23 cellular contexts compared by ENCODE assay signal in the genomic region with DNA sequence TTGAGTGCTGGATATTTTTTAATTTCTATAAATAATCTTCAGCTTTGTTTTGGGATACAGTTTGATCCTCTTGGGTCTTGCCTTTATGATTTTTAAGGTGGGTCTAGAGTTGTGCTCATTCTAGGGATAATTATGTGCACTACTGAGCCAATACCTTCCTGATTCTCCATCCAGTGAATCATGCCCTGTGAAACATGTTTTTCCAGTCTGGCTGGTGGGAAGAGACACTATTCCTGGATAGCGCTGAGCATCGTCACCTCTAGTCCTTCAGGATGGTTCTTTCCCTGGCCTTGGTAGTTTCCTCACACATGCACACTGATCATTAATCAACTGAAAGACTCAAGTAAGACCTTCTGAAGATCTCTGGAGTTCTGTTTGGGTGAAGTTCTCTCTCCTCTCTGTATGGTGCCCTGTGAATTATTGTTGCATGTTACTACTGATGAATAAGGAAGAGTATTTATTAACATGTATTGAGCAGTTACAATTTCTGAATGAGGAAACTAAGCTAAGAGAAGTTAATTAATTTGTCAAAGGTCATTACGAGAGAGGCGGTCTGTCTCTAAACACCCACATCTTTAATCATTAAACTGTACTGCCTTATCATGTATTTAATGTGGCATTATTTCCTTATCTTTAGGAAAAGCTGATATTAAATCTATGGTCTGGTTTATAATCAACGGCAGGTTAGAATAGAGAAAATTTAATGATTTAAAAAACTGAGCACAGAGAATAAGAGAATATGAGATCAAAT. TPM values are rescaled to one million over a fixed set of nuclear protein-coding genes. Genes with fewer than 3 reads are reported as not detected.
DNase-seq lines count a peak whose midpoint lies in the region; ATAC-seq, FAIRE-seq and TF ChIP-seq lines count a peak whose summit lies in the region.
"Had no signal": no experiment of that assay in that cellular context is flagged by ENCODE, and none has a peak within 500 bp of the region (broad histone marks: within the 10 kb centered on the region; RNA-seq: fewer than 3 reads in every experiment).

No MANE protein-coding gene starts in this region.

- H3K79me1 ChIP-seq in H1 (ENCODE audit: low read depth, low read length) = no peaks in the 10 kb centered on the region

- WGBS in H1 (ENCODE audit: extremely low coverage in 1 of 2, insufficient coverage in 1 of 2, insufficient read length in 1 of 2, insufficient replicate concordance in 2 of 2, low coverage in 1 of 2, low lambda C conversion rate in 2 of 2, missing lambda C conversion rate in 1 of 2), 2 experiments = 97% methylated on average over 5 of the region's 5 CpGs; no CpG with 5 or more reads in 1 of the 2 experiments
- 17 to 32% methylated on average over 5 of the region's 5 CpGs for WGBS in pancreas, 2 donors

- no peak overlapping the region for H3K4ac ChIP-seq in H1 (replicated peaks; ENCODE audit: insufficient read length, low read depth, low read length)

- peak; percentile 40 to 93 (median 78) for ATAC-seq in pancreas
- no peak for ATAC-seq in HG02884 (IDR thresholded peaks at IDR 0.05; ENCODE audit: unreplicated experiment)
- ATAC-seq: activated naive CD4-positive, alpha-beta T cell treated with anti-CD3 and anti-CD28 coated beads, Interleukin-2, amount 50 U/mL, for 72 hours; natural killer cell; stimulated activated naive CD8-positive, alpha-beta T cell treated with anti-CD3 and anti-CD28 coated beads, Interleukin-15, amount 100 ng/mL, for 72 hours had no signal

- no peak overlapping the region for H3K56ac ChIP-seq in H1 (replicated peaks; ENCODE audit: insufficient read length, low read depth, low read length)

- no peak overlapping the region for H3K18ac ChIP-seq in H1 (ENCODE audit: extremely low read depth, low read length)

- no peak overlapping the region for H3K23ac ChIP-seq in H1 (ENCODE audit: insufficient read length)

- peak overlapping the region; percentile 77 for H3K14ac ChIP-seq in H1 (ENCODE audit: insufficient read length)

- H3K4me1 ChIP-seq in H1 (replicated peaks in 1 of 4; ENCODE audit: control insufficient read depth in 3 of 4, insufficient read depth in 4 of 4, low read length in 3 of 4) (no peaks in the 10 kb centered on the region), pancreas (peaks cover 0 to 7% (median 0%) of the 10 kb centered on the region in 3 donors)
- H3K4me1 ChIP-seq: parathyroid adenoma had no signal

- no peak overlapping the region for H2BK120ac ChIP-seq in H1 (replicated peaks; ENCODE audit: low read depth, low read length)

- H3K4me3 ChIP-seq in H1 (ENCODE audit: extremely low read depth in 1 of 4, insufficient read depth in 2 of 4, low read depth in 3 of 4, low read length in 4 of 4) = no peak overlapping the region
- no peak overlapping the region for H3K4me3 ChIP-seq in pancreas
- H3K4me3 ChIP-seq: vagina had no signal

- H3K9me3 ChIP-seq in H1 (ENCODE audit: insufficient read depth in 2 of 2, low read depth in 1 of 2, low read length in 1 of 2) = no peaks in the 10 kb centered on the region
- no peaks in the 10 kb centered on the region for H3K9me3 ChIP-seq in pancreas
- H3K9me3 ChIP-seq: vagina had no signal

- POLR2A ChIA-PET in H1 (lab: Charles Lee; ENCODE audit: partially characterized antibody) = no interaction called here

- intact Hi-C loops in pancreas (cut with DNase I) = no loop called here

- no peak overlapping the region for H3K9ac ChIP-seq in H1 (replicated peaks in 1 of 4; ENCODE audit: extremely low read depth in 1 of 4, low read depth in 3 of 4, low read length in 3 of 4)
- H3K9ac ChIP-seq: parathyroid adenoma had no signal

- DNase-seq in DMS53 (lab: John Stamatoyannopoulos, UW) = peak; percentile 98
- DNase-seq in LoVo (ENCODE audit: low spot score) = peak; percentile 28
- no peak for DNase-seq in H1 (ENCODE audit: low read depth in 1 of 2, low spot score in 2 of 2)
- peak in 1 of 6 donors; percentile 36 for DNase-seq in pancreas
- no peak for DNase-seq in T1000 (lab: John Stamatoyannopoulos, UW)
- no peak for DNase-seq in activated CD8-positive, alpha-beta memory T cell treated with anti-CD3 and anti-CD28 coated beads, Interleukin-2, amount 50 U/mL, for 4 hours
- no peak for DNase-seq in KG1 (lab: John Stamatoyannopoulos, UW)
- DNase-seq: hypothalamus; kidney; mesenchymal stem cell; natural killer cell; NCI-H1436 treated with DMSO at 0.1 percent for 48 hours; NCI-H226; NK-92 treated with Interleukin-12 subunit alpha and Interleukin-12 subunit beta, amount 100 ng/mL, for 24 hours; RPMI8226; stimulated activated CD4-positive, alpha-beta T cell treated with anti-CD3 and anti-CD28 coated beads, Interleukin-4, amount 100 ng/mL, for 1 hour; stimulated activated naive CD8-positive, alpha-beta T cell treated with anti-CD3 and anti-CD28 coated beads, Interleukin-15, amount 100 ng/mL, for 72 hours had no signal

- TF ChIP-seq RAD21 in H1 (IDR thresholded peaks at IDR 0.05 in 1 of 2, conservative IDR thresholded peaks at IDR 0.05 in 1 of 2; ENCODE audit: low read depth in 2 of 2, low read length in 2 of 2) = no peak

- no peak overlapping the region for H2BK12ac ChIP-seq in H1 (ENCODE audit: low read depth, low read length)

- H4K5ac ChIP-seq in H1 (ENCODE audit: insufficient read length, low read depth, low read length) = no peak overlapping the region

- no peak for TF ChIP-seq CTCF in H1 (IDR thresholded peaks at IDR 0.05; ENCODE audit: control extremely low read depth in 1 of 3, insufficient read depth in 1 of 3, low read depth in 1 of 3, low read length in 3 of 3)
- TF ChIP-seq CTCF in pancreas (IDR thresholded peaks at IDR 0.05) = no peak

- no peak for TF ChIP-seq POLR2A in H1 (IDR thresholded peaks at IDR 0.05; ENCODE audit: control extremely low read depth in 1 of 2, low read depth in 2 of 2, low read length in 2 of 2)

- no peak overlapping the region for H3K4me2 ChIP-seq in H1 (ENCODE audit: insufficient read depth in 1 of 2, low read depth in 2 of 2, low read length in 2 of 2)

- H3K23me2 ChIP-seq in H1 (ENCODE audit: low read depth, low read length) = no peaks in the 10 kb centered on the region

- no peak overlapping the region for H4K91ac ChIP-seq in H1 (replicated peaks; ENCODE audit: insufficient read length, low read length)

- H3K27me3 ChIP-seq in H1 (replicated peaks in 1 of 4; ENCODE audit: control insufficient read depth in 3 of 4, extremely low read depth in 1 of 4, insufficient read depth in 3 of 4, low read length in 3 of 4) (no peaks in the 10 kb centered on the region), pancreas (no peaks in the 10 kb centered on the region)
- H3K27me3 ChIP-seq: vagina had no signal

- no peaks in the 10 kb centered on the region for H4K20me1 ChIP-seq in H1 (replicated peaks in 1 of 2; ENCODE audit: control insufficient read depth in 1 of 2, insufficient read depth in 2 of 2, low read length in 2 of 2)

- CTCF ChIA-PET in H1 (lab: Charles Lee; ENCODE audit: partially characterized antibody) = no interaction called here

- no peak overlapping the region for H2BK15ac ChIP-seq in H1 (ENCODE audit: low read length)

- H3K27ac ChIP-seq in H1 (ENCODE audit: low read depth, low read length) (no peak overlapping the region), pancreas (peak overlapping the region in 1 of 4 donors; percentile 7)
- H3K27ac ChIP-seq: parathyroid adenoma, vagina had no signal

- H3K36me3 ChIP-seq in H1 (ENCODE audit: control insufficient read depth in 2 of 4, insufficient read depth in 4 of 4, low read length in 3 of 4) (no peaks in the 10 kb centered on the region), pancreas (no peaks in the 10 kb centered on the region)
- H3K36me3 ChIP-seq: vagina had no signal

- no peak overlapping the region for H2BK20ac ChIP-seq in H1 (ENCODE audit: low read length)

- FAIRE-seq in H1 (lab: Jason Lieb, UNC) (no peak), pancreas (lab: Jason Lieb, UNC) (no peak)
- FAIRE-seq: endometrium, GM12891, kidney had no signal

- no peak overlapping the region for H2BK5ac ChIP-seq in H1 (ENCODE audit: low read depth, low read length)

- no peaks in the 10 kb centered on the region for H3K79me2 ChIP-seq in H1 (ENCODE audit: control insufficient read depth in 1 of 2, insufficient read depth in 2 of 2, low read length in 2 of 2)
- H3K79me2 ChIP-seq: parathyroid adenoma had no signal

- TF ChIP-seq EP300 in H1 (IDR thresholded peaks at IDR 0.05; ENCODE audit: borderline replicate concordance in 1 of 2, low read depth in 2 of 2, low read length in 2 of 2) = no peak

- H2AK5ac ChIP-seq in H1 (ENCODE audit: low read depth, low read length) = no peak overlapping the region

- no peak overlapping the region for H4K8ac ChIP-seq in H1 (ENCODE audit: extremely low read depth, insufficient read depth, low read length)

- no peak overlapping the region for H2AFZ ChIP-seq in H1 (ENCODE audit: low read length)
- H2AFZ ChIP-seq: parathyroid adenoma had no signal

TF ChIP-seq in H1, 55 proteins besides CTCF, POLR2A, EP300 and RAD21 (continues in another document):
- TF ChIP-seq, protein P1, sequence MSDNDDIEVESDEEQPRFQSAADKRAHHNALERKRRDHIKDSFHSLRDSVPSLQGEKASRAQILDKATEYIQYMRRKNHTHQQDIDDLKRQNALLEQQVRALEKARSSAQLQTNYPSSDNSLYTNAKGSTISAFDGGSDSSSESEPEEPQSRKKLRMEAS (IDR thresholded peaks at IDR 0.05) = no peak
- no peak for TF ChIP-seq SIX5 (IDR thresholded peaks at IDR 0.05; ENCODE audit: low read depth, low read length)

RNA-seq across cellular contexts. Expression of a gene that starts 39.1 kb away (rescaled TPM):
- 6.4 and 7.7 TPM in 2 replicates for total RNA-seq in H1 (2021; fragmentation: NEBNext Ultra II Directional; extraction: Animal tissue kit (Norgen Biotek cat#: 25700))
- polyA plus RNA-seq in H1 (2011; rRNA removed) = 16.4 and 16.7 TPM in 2 replicates
- polyA plus RNA-seq in H1 (2011; cell fraction: cytosol; rRNA removed) = 15.4 TPM
- polyA plus RNA-seq in H1 (2011; cell fraction: nucleus; rRNA removed) = 11.5 TPM
- 4.9 to 6.9 TPM (median 5.9 TPM) in 4 replicates for polyA plus RNA-seq in H1 (2012, experiment 1 of 2)
- polyA plus RNA-seq in H1 (2012, experiment 2 of 2) = 7.6 TPM
- 7.0 TPM for polyA plus RNA-seq in H1 (2013, experiment 1 of 2)
- polyA plus RNA-seq in H1 (2013, experiment 2 of 2) = 7.0 TPM
- polyA minus RNA-seq in H1 (2011; rRNA and poly(A)+ RNA removed) = 10.8 and 17.9 TPM in 2 replicates
- polyA minus RNA-seq in H1 (2011; cell fraction: cytosol; rRNA and poly(A)+ RNA removed) = 9.2 TPM
- polyA minus RNA-seq in H1 (2011; cell fraction: nucleus; rRNA and poly(A)+ RNA removed) = 14.3 TPM
- 1 to 10 TPM in 5 of 6 donors, under 1 TPM in 1; 0.71 to 4.1 (median 2.2) TPM for total RNA-seq in pancreas
- polyA plus RNA-seq in pancreas = 1 to 10 TPM; 1.3 to 1.6 TPM

RNA-seq across cellular contexts. Expression of a gene that starts 59.7 kb away (rescaled TPM):
- 29.3 and 30.5 TPM in 2 replicates for total RNA-seq in H1 (2021; fragmentation: NEBNext Ultra II Directional; extraction: Animal tissue kit (Norgen Biotek cat#: 25700))
- polyA plus RNA-seq in H1 (2011; rRNA removed) = 10.1 and 18.1 TPM in 2 replicates
- 17.7 TPM for polyA plus RNA-seq in H1 (2011; cell fraction: cytosol; rRNA removed)
- polyA plus RNA-seq in H1 (2011; cell fraction: nucleus; rRNA removed) = 24.2 TPM
- polyA plus RNA-seq in H1 (2012, experiment 1 of 2) = 18.1 to 23.5 TPM (median 20.9 TPM) in 4 replicates
- 2.9 TPM for polyA plus RNA-seq in H1 (2012, experiment 2 of 2)
- 22.9 TPM for polyA plus RNA-seq in H1 (2013, experiment 1 of 2)
- polyA plus RNA-seq in H1 (2013, experiment 2 of 2) = 20.5 TPM
- 51.1 and 81.0 TPM in 2 replicates for polyA minus RNA-seq in H1 (2011; rRNA and poly(A)+ RNA removed)
- polyA minus RNA-seq in H1 (2011; cell fraction: cytosol; rRNA and poly(A)+ RNA removed) = 12.4 TPM
- 35.9 TPM for polyA minus RNA-seq in H1 (2011; cell fraction: nucleus; rRNA and poly(A)+ RNA removed)
- 10 to 100 TPM in 3 of 6 donors, 1 to 10 TPM in 3; 7.9 to 14.0 (median 10.2) TPM for total RNA-seq in pancreas
- 1 to 10 TPM; 7.2 to 8.6 TPM for polyA plus RNA-seq in pancreas

Comparison
In these comparisons a context has a peak if more than half of its experiments do, and no peak if none do; other contexts are left out.
1. DNase-seq: peak in DMS53 (single experiment) and LoVo (single experiment); none in H1 (0 of 2), T1000 (single experiment), activated CD8-positive, alpha-beta memory T cell treated with anti-CD3 and anti-CD28 coated beads, Interleukin-2, amount 50 U/mL, for 4 hours (single experiment) and KG1 (single experiment).